ENCODE assay signal across 9 cellular contexts in genomic region chr5:132180134-132180745, GRCh38. TPM values are rescaled to one million over a fixed set of nuclear protein-coding genes. Genes with fewer than 3 reads are reported as not detected.
DNase-seq lines count a peak whose midpoint lies in the region; ATAC-seq lines count a peak whose summit lies in the region.
"Had no signal": no experiment of that assay in that cellular context is flagged by ENCODE, and none has a peak within 500 bp of the region (broad histone marks: within the 10 kb centered on the region; RNA-seq: fewer than 3 reads in every experiment).

No MANE protein-coding gene starts in this region.

- peak overlapping the region; percentile 40 to 43 for H3K27ac Mint-ChIP-seq in natural killer cell treated with Interleukin-12 subunit alpha and Interleukin-12 subunit beta and Interleukin-15 and Interleukin-18, amount 100 ng/mL, for 72 hours
- H3K27ac Mint-ChIP-seq: activated naive CD8-positive, alpha-beta T cell had no signal

- no peaks in the 10 kb centered on the region for H3K9me3 Mint-ChIP-seq in natural killer cell treated with Interleukin-12 subunit alpha and Interleukin-12 subunit beta and Interleukin-15 and Interleukin-18, amount 100 ng/mL, for 72 hours

- ATAC-seq in esophagus mucosa: peak; percentile 63
- peak; percentile 25 to 29 for ATAC-seq in natural killer cell treated with Interleukin-12 subunit alpha and Interleukin-12 subunit beta and Interleukin-15 and Interleukin-18, amount 100 ng/mL, for 72 hours
- no peak for ATAC-seq in GM18498 (IDR thresholded peaks at IDR 0.05; ENCODE audit: unreplicated experiment)

- peak; percentile 83 for DNase-seq in DMS 273 (lab: John Stamatoyannopoulos, UW; ENCODE audit: unreplicated experiment)
- DNase-seq in DMS 273 treated with DMSO at 0.1 percent for 48 hours (lab: John Stamatoyannopoulos, UW): no peak
- peak; percentile 60 for DNase-seq in HPDE6-E6E7 (ENCODE audit: extremely low spot score)
- DNase-seq in SK-N-DZ (ENCODE audit: low spot score): peak; percentile 41
- DNase-seq in natural killer cell treated with Interleukin-12 subunit alpha and Interleukin-12 subunit beta and Interleukin-15 and Interleukin-18, amount 100 ng/mL, for 72 hours (ENCODE audit: low spot score): no peak
- DNase-seq in NCI-H526 treated with DMSO at 0.1 percent for 48 hours (lab: John Stamatoyannopoulos, UW): no peak

- H3K4me1 Mint-ChIP-seq in natural killer cell treated with Interleukin-12 subunit alpha and Interleukin-12 subunit beta and Interleukin-15 and Interleukin-18, amount 100 ng/mL, for 72 hours (ENCODE audit: low read depth in 2 of 2): peaks cover 34 to 38% of the 10 kb centered on the region in 2 donors

- H3K27me3 Mint-ChIP-seq in natural killer cell treated with Interleukin-12 subunit alpha and Interleukin-12 subunit beta and Interleukin-15 and Interleukin-18, amount 100 ng/mL, for 72 hours: no peaks in the 10 kb centered on the region
- H3K27me3 Mint-ChIP-seq: activated naive CD8-positive, alpha-beta T cell had no signal

- H3K4me3 Mint-ChIP-seq in natural killer cell treated with Interleukin-12 subunit alpha and Interleukin-12 subunit beta and Interleukin-15 and Interleukin-18, amount 100 ng/mL, for 72 hours: peak overlapping the region; percentile 37
- H3K4me3 Mint-ChIP-seq: activated naive CD8-positive, alpha-beta T cell had no signal

- H3K36me3 Mint-ChIP-seq in natural killer cell treated with Interleukin-12 subunit alpha and Interleukin-12 subunit beta and Interleukin-15 and Interleukin-18, amount 100 ng/mL, for 72 hours: no peaks in the 10 kb centered on the region
- H3K36me3 Mint-ChIP-seq: activated naive CD8-positive, alpha-beta T cell had no signal

RNA-seq across cellular contexts. Expression of gene P4HA2, which starts 47.4 kb away (rescaled TPM):
- polyA plus RNA-seq in SK-N-DZ (2014; cell fraction: cytosol; rRNA removed): 6.1 and 6.4 TPM in 2 replicates
- polyA plus RNA-seq in SK-N-DZ (2014; cell fraction: nucleus; rRNA removed): 4.1 and 5.9 TPM in 2 replicates
- 19.0 TPM for total RNA-seq in esophagus mucosa
- total RNA-seq in natural killer cell treated with Interleukin-12 subunit alpha and Interleukin-12 subunit beta and Interleukin-15 and Interleukin-18, amount 100 ng/mL, for 72 hours: 10 to 100 TPM in 1 of 2 donors, 1 to 10 TPM in 1; 5.5 to 20.1 TPM

Comparison
In these comparisons a context has a peak if more than half of its experiments do, and no peak if none do; other contexts are left out.
1. DNase-seq: peak in DMS 273 (single experiment), HPDE6-E6E7 (single experiment) and SK-N-DZ (single experiment); none in DMS 273 treated with DMSO at 0.1 percent for 48 hours (single experiment), natural killer cell treated with Interleukin-12 subunit alpha and Interleukin-12 subunit beta and Interleukin-15 and Interleukin-18, amount 100 ng/mL, for 72 hours (single experiment) and NCI-H526 treated with DMSO at 0.1 percent for 48 hours (single experiment).